Comparison of ENCODE assay signal across 23 cellular contexts in the genomic region with DNA sequence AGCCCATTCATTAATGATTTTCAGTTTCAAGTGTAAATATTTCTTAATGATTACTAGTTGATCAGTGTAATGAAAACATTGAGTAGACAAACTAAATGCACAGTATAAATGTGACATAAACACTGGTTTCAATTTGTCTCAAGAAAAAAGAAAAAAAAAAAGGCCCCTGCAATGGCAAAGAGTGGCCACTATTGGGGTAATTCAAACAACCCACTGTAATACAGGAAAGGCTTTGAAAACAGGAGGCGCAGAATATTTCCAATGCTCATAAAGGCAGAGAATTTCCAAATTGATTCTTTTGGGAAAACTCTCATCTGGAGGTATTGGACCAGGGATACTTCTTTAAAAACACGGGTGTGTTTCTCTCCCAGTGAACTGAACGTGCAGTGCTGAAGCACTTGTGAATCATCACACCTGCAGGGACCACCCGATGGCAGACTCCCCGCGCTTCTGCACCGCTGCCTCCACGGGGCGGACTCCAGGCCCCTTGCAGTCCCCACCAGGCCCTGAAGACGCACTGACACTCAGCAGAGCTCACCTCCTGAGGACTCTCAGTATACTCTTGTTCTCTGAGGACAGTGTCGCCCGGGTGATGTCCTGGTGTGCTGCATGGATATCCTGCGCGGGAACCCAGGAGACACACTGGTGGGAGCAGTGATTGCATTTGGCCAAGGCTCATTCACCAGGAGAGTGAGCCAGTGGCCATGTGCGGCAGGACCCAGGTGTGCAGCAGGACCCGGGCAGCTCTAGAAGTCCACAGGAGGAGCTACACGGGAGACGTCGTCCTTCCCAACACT.
"Had no signal": no experiment of that assay in that cellular context is flagged by ENCODE, and none has a peak within 500 bp of the region (broad histone marks: within the 10 kb centered on the region; RNA-seq: fewer than 3 reads in every experiment).

No MANE protein-coding gene starts in this region.

- H3K4me2 ChIP-seq: smooth muscle cell had no signal

- H3K4me1 ChIP-seq: foreskin keratinocyte, right lobe of liver, testis, upper lobe of left lung had no signal

- H3K4me1 Mint-ChIP-seq: activated CD4-positive, alpha-beta memory T cell treated with anti-CD3 and anti-CD28 coated beads, Interleukin-2, amount 10 ng/mL, durations not matched to agents 7 days and 5 days; activated CD8-positive, alpha-beta memory T cell treated with anti-CD3 and anti-CD28 coated beads, Interleukin-2, amount 10 ng/mL, durations not matched to agents 7 days and 5 days; activated naive CD8-positive, alpha-beta T cell treated with anti-CD3 and anti-CD28 coated beads for 36 hours; activated T-helper 17 cell treated with anti-CD3 and anti-CD28 coated beads, Interleukin-2, amount 50 U/mL, for 72 hours; mesothelial cell of epicardium; neural crest cell; T-cell had no signal

- H3K4me3 Mint-ChIP-seq: activated CD4-positive, alpha-beta memory T cell treated with anti-CD3 and anti-CD28 coated beads, Interleukin-2, amount 10 ng/mL, durations not matched to agents 7 days and 5 days; activated CD8-positive, alpha-beta memory T cell treated with anti-CD3 and anti-CD28 coated beads, Interleukin-2, amount 10 ng/mL, durations not matched to agents 7 days and 5 days; activated naive CD8-positive, alpha-beta T cell treated with anti-CD3 and anti-CD28 coated beads for 36 hours; activated T-helper 17 cell treated with anti-CD3 and anti-CD28 coated beads, Interleukin-2, amount 50 U/mL, for 72 hours; effector memory CD8-positive, alpha-beta T cell; mesothelial cell of epicardium; neural crest cell; T-cell had no signal

- H3K36me3 ChIP-seq: cardiac muscle cell, right lobe of liver, upper lobe of left lung had no signal

- H3K9me3 ChIP-seq: right lobe of liver, testis, upper lobe of left lung had no signal

- H3K27me3 Mint-ChIP-seq: activated CD4-positive, alpha-beta memory T cell treated with anti-CD3 and anti-CD28 coated beads, Interleukin-2, amount 10 ng/mL, durations not matched to agents 7 days and 5 days; activated CD8-positive, alpha-beta memory T cell treated with anti-CD3 and anti-CD28 coated beads, Interleukin-2, amount 10 ng/mL, durations not matched to agents 7 days and 5 days; T-cell had no signal

- H3K4me3 ChIP-seq: cardiac muscle cell, lung, right lobe of liver, smooth muscle cell, testis, upper lobe of left lung had no signal

- H3K27ac ChIP-seq: cardiac muscle cell, epithelial cell of prostate, foreskin keratinocyte, right lobe of liver, testis, upper lobe of left lung had no signal

- DNase-seq: activated CD4-positive, alpha-beta memory T cell treated with anti-CD3 and anti-CD28 coated beads, Interleukin-2, amount 10 ng/mL, durations not matched to agents 7 days and 5 days; activated CD4-positive, alpha-beta T cell treated with anti-CD3 and anti-CD28 coated beads for 48 hours; activated CD4-positive, CD25-positive, alpha-beta regulatory T cell; activated CD8-positive, alpha-beta memory T cell treated with anti-CD3 and anti-CD28 coated beads, Interleukin-2, amount 10 ng/mL, durations not matched to agents 7 days and 5 days; activated naive CD4-positive, alpha-beta T cell; activated naive CD8-positive, alpha-beta T cell treated with anti-CD3 and anti-CD28 coated beads for 36 hours; amniotic stem cell; dermis blood vessel endothelial cell; effector memory CD8-positive, alpha-beta T cell; foreskin keratinocyte; hippocampal formation; right lobe of liver; stimulated activated CD4-positive, alpha-beta T cell treated with anti-CD3 and anti-CD28 coated beads, Interleukin-4, amount 100 ng/mL, for 1 hour; T-cell; testis; upper lobe of left lung had no signal

- H3K27ac Mint-ChIP-seq: activated CD4-positive, alpha-beta memory T cell treated with anti-CD3 and anti-CD28 coated beads, Interleukin-2, amount 10 ng/mL, durations not matched to agents 7 days and 5 days; activated CD8-positive, alpha-beta memory T cell treated with anti-CD3 and anti-CD28 coated beads, Interleukin-2, amount 10 ng/mL, durations not matched to agents 7 days and 5 days; activated naive CD8-positive, alpha-beta T cell treated with anti-CD3 and anti-CD28 coated beads for 36 hours; activated T-helper 17 cell treated with anti-CD3 and anti-CD28 coated beads, Interleukin-2, amount 50 U/mL, for 72 hours; effector memory CD8-positive, alpha-beta T cell; mesothelial cell of epicardium; T-cell had no signal

- H3K36me3 Mint-ChIP-seq: activated CD8-positive, alpha-beta memory T cell treated with anti-CD3 and anti-CD28 coated beads, Interleukin-2, amount 10 ng/mL, durations not matched to agents 7 days and 5 days; activated naive CD8-positive, alpha-beta T cell treated with anti-CD3 and anti-CD28 coated beads for 36 hours; T-cell had no signal

- H3K27me3 ChIP-seq: cardiac muscle cell, foreskin keratinocyte, right lobe of liver, testis, upper lobe of left lung had no signal

- H3K9me3 Mint-ChIP-seq: activated CD4-positive, alpha-beta memory T cell treated with anti-CD3 and anti-CD28 coated beads, Interleukin-2, amount 10 ng/mL, durations not matched to agents 7 days and 5 days had no signal
